In the genomic region with DNA sequence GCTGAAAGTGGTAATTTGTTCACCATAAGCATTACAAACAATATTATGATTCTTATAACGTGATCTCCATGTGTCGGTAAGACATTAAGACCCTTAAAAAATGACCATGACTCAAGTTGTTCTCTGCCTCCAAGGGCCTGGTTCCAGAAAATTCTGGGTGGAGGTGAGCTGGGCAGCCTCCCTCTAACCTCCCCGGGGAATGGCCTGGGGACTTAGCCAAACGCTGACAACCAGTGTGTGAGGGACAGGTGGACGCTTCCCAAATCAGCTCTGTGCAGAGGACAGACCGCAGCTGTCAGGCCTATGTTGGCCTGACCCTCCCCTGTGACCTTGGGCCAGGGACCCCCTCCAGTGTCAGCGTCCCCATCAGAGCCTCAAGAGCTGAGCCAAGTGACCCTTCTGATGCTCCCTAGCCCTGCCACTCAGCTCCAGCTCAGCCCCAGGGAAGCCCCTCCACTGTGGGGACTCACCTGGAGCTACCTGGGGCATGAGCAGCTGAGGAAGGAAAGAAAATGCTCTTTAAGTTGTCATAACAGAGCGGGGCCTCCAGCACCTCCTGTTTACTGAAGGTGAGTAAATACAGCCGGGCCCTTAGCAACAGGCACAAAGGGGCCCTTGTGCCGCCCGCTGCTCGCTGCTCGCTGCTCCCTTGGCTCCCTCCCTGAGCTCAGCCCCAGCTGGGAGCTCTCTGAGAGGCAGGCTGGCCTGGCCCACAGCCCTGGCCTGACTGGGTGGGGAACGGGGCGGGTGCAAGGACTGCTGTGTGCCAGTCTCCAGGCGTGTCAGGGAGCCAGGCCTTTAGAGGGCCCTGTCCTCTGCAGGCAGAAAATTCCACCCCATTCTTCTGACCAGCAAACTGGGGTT, we compare ENCODE assay signal across 8 cellular contexts.
DNase-seq lines count a peak whose midpoint lies in the region; ATAC-seq, FAIRE-seq and TF ChIP-seq lines count a peak whose summit lies in the region.

No MANE protein-coding gene starts in this region.

- CTCF ChIA-PET in activated CD4-positive, alpha-beta memory T cell treated with anti-CD3 and anti-CD28 coated beads for 36 hours (lab: Charles Lee) = no interaction called here

- POLR2A ChIA-PET in activated CD4-positive, alpha-beta memory T cell treated with anti-CD3 and anti-CD28 coated beads for 36 hours (lab: Charles Lee) = no interaction called here

- ATAC-seq in pancreas (peak; percentile 73 to 92 (median 90)), HG03196 (IDR thresholded peaks at IDR 0.05; ENCODE audit: unreplicated experiment) (no peak)

- DNase-seq in GM03348 (ENCODE audit: low spot score) = peak; percentile 41
- DNase-seq in NCI-H526 (lab: John Stamatoyannopoulos, UW) = peak; percentile 99
- DNase-seq in foreskin melanocyte = peak; percentile 90
- peak; percentile 86 to 93 (median 88) for DNase-seq in pancreas
- DNase-seq in activated CD4-positive, alpha-beta memory T cell treated with anti-CD3 and anti-CD28 coated beads for 36 hours = no peak
- no peak for DNase-seq in HPDE6-E6E7 (ENCODE audit: extremely low spot score)
- DNase-seq in NAMALWA (ENCODE audit: low spot score) = no peak

- no peaks in the 10 kb centered on the region for H3K27me3 ChIP-seq in pancreas

- H3K36me3 Mint-ChIP-seq in activated CD4-positive, alpha-beta memory T cell treated with anti-CD3 and anti-CD28 coated beads for 36 hours = no peaks in the 10 kb centered on the region

- 15 to 20% methylated on average over 16 of the region's 16 CpGs for WGBS in pancreas, 2 donors

- no peak overlapping the region for H3K4me3 Mint-ChIP-seq in activated CD4-positive, alpha-beta memory T cell treated with anti-CD3 and anti-CD28 coated beads for 36 hours

- H3K4me1 ChIP-seq in pancreas = peaks cover 5 to 16% (median 14%) of the 10 kb centered on the region in 3 donors

- H3K4me1 Mint-ChIP-seq in activated CD4-positive, alpha-beta memory T cell treated with anti-CD3 and anti-CD28 coated beads for 36 hours (ENCODE audit: low read depth) = no peaks in the 10 kb centered on the region

- intact Hi-C loops in pancreas (cut with DNase I) = loop anchor here in 1 of 3 donors (10.0 kb wide), 1 partner anchor 109 kb away; no protein-coding TSS in a partner anchor
- intact Hi-C loops in activated CD4-positive, alpha-beta memory T cell treated with anti-CD3 and anti-CD28 coated beads for 36 hours (cut with micrococcal nuclease) = no loop called here

- FAIRE-seq in pancreas (lab: Jason Lieb, UNC) = peak; percentile 23

- no peak overlapping the region for H3K4me3 ChIP-seq in pancreas

- no peaks in the 10 kb centered on the region for H3K9me3 ChIP-seq in pancreas

- H3K27me3 Mint-ChIP-seq in activated CD4-positive, alpha-beta memory T cell treated with anti-CD3 and anti-CD28 coated beads for 36 hours = peaks cover 23% of the 10 kb centered on the region

- H3K27ac Mint-ChIP-seq in activated CD4-positive, alpha-beta memory T cell treated with anti-CD3 and anti-CD28 coated beads for 36 hours = no peak overlapping the region

- peak overlapping the region; percentile 84 to 91 (median 89) for H3K27ac ChIP-seq in pancreas

- no peaks in the 10 kb centered on the region for H3K9me3 Mint-ChIP-seq in activated CD4-positive, alpha-beta memory T cell treated with anti-CD3 and anti-CD28 coated beads for 36 hours

- no peak for TF ChIP-seq CTCF in pancreas (IDR thresholded peaks at IDR 0.05)

- H3K36me3 ChIP-seq in pancreas = no peaks in the 10 kb centered on the region

Comparison
In these comparisons a context has a peak if more than half of its experiments do, and no peak if none do; other contexts are left out.
1. DNase-seq: peak in GM03348 (single experiment), NCI-H526 (2 of 2), foreskin melanocyte (single experiment) and pancreas (6 of 6); none in activated CD4-positive, alpha-beta memory T cell treated with anti-CD3 and anti-CD28 coated beads for 36 hours (single experiment), HPDE6-E6E7 (single experiment) and NAMALWA (single experiment).